In the genomic region with DNA sequence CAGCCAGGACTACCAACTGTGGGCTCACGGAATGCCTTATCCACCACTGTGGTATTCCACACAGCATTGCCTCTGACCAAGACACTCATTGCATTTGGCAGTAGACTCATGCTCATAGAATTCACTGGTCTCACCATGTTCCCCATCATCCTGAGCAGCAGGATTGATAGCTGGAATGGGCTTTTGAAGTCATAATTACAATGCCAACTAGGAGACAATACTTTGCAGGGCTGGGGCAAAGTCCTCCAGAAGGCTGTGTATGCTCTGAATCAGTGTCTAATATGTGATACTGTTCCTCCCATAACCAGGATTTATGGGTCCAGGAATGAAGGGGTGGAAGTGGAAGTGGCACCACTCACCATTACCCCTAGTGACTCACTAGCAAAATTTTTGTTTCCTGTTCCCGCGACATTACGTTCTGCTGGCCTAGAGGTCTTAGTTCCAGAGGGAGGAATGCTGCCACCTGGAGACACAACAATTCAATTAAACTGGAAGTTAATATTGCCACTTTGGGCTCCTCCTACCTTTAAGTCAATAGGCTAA, we compare ENCODE assay signal across 10 cellular contexts. TPM values are rescaled to one million over a fixed set of nuclear protein-coding genes. Genes with fewer than 3 reads are reported as not detected.
DNase-seq lines count a peak whose midpoint lies in the region; ATAC-seq, FAIRE-seq and TF ChIP-seq lines count a peak whose summit lies in the region.
"Had no signal": no experiment of that assay in that cellular context is flagged by ENCODE, and none has a peak within 500 bp of the region (broad histone marks: within the 10 kb centered on the region; RNA-seq: fewer than 3 reads in every experiment).

No MANE protein-coding gene starts in this region.

- DNase-seq in H54 (ENCODE audit: insufficient read length, low spot score) (no peak), RWPE2 (ENCODE audit: low spot score) (no peak), erythroblast (lab: John Stamatoyannopoulos, UW) (peak; percentile 4 to 17), thyroid gland (peak; percentile 32 to 50), NCI-H1694 treated with DMSO at 0.1 percent for 48 hours (lab: John Stamatoyannopoulos, UW) (no peak), right atrium auricular region (ENCODE audit: low spot score) (no peak)
- DNase-seq: aorta, NCI-H510A treated with DMSO at 0.1 percent for 48 hours, T-cell had no signal

- H3K9me3 ChIP-seq in RWPE2 (ENCODE audit: severe bottlenecking) = no peaks in the 10 kb centered on the region
- no peaks in the 10 kb centered on the region for H3K9me3 ChIP-seq in thyroid gland
- H3K9me3 ChIP-seq in right atrium auricular region = peaks cover 0 to 7% of the 10 kb centered on the region in 2 donors

- H3K27ac ChIP-seq in RWPE2 (ENCODE audit: poor library complexity, severe bottlenecking) (peak overlapping the region; percentile 51), thyroid gland (no peak overlapping the region), right atrium auricular region (no peak overlapping the region)

- TF ChIP-seq POLR2A in H54 (IDR thresholded peaks at IDR 0.05; ENCODE audit: low read depth, low read length) = no peak
- no peak for TF ChIP-seq POLR2A in erythroblast (IDR thresholded peaks at IDR 0.05; ENCODE audit: low read length)
- no peak for TF ChIP-seq POLR2A in thyroid gland (IDR thresholded peaks at IDR 0.05)

- H3K27me3 ChIP-seq in RWPE2 (ENCODE audit: insufficient read depth, poor library complexity, severe bottlenecking) (no peaks in the 10 kb centered on the region), thyroid gland (no peaks in the 10 kb centered on the region), right atrium auricular region (no peaks in the 10 kb centered on the region)

- H3K36me3 ChIP-seq in RWPE2 (ENCODE audit: low read depth) = no peaks in the 10 kb centered on the region
- H3K36me3 ChIP-seq in thyroid gland = no peaks in the 10 kb centered on the region
- H3K36me3 ChIP-seq in right atrium auricular region = no peaks in the 10 kb centered on the region

- TF ChIP-seq CTCF in RWPE2 (IDR thresholded peaks at IDR 0.05; ENCODE audit: poor library complexity, severe bottlenecking) (peak; percentile 58), thyroid gland (IDR thresholded peaks at IDR 0.05) (peak in 4 of 6 experiments; percentile 36 to 73 (median 54)), right atrium auricular region (IDR thresholded peaks at IDR 0.05) (no peak)

- H3K4me3 ChIP-seq in RWPE2 (ENCODE audit: severe bottlenecking) (no peak overlapping the region), thyroid gland (replicated peaks in 1 of 3) (no peak overlapping the region), right atrium auricular region (no peak overlapping the region)

- intact Hi-C loops in thyroid gland (cut with DNase I) = loop anchor here (5.0 kb wide), 1 partner anchor 57 kb away; the partner anchor contains the start of gene CCDC80

- ATAC-seq in RWPE2 (ENCODE audit: low read depth) (peak; percentile 53), HG02759 (IDR thresholded peaks at IDR 0.05; ENCODE audit: unreplicated experiment) (no peak)
- ATAC-seq: T-cell had no signal

- 62 to 64% methylated on average over 4 of the region's 4 CpGs for WGBS in thyroid gland, 2 donors

- peak; percentile 91 for FAIRE-seq in H54 (lab: Jason Lieb, UNC)

- H3K4me1 ChIP-seq in RWPE2 (ENCODE audit: insufficient read depth, poor library complexity, severe bottlenecking) (peaks cover 12% of the 10 kb centered on the region), thyroid gland (peaks cover 0 to 3% of the 10 kb centered on the region in 2 donors), right atrium auricular region (no peaks in the 10 kb centered on the region)

RNA-seq across cellular contexts. Expression of gene CCDC80, which starts 58.6 kb away (rescaled TPM):
- total RNA-seq in thyroid gland (100 to 1,000 TPM in 1 of 4 donors, 10 to 100 TPM in 3; 41.5 to 100 (median 63.7) TPM), right atrium auricular region (100 to 1,000 TPM in 1 of 2 donors, 10 to 100 TPM in 1; 94.4 to 206 TPM)

Comparison
In these comparisons a context has a peak if more than half of its experiments do, and no peak if none do; other contexts are left out.
1. DNase-seq: peak in erythroblast (2 of 2) and thyroid gland (2 of 2); none in H54 (single experiment), RWPE2 (single experiment), NCI-H1694 treated with DMSO at 0.1 percent for 48 hours (single experiment) and right atrium auricular region (single experiment).
2. CTCF ChIP-seq: peak in RWPE2 (single experiment) and thyroid gland (4 of 6); none in right atrium auricular region (0 of 2).